13 cellular contexts compared by ENCODE assay signal in genomic region chr11:125180413-125181305, GRCh38. TPM values are rescaled to one million over a fixed set of nuclear protein-coding genes. Genes with fewer than 3 reads are reported as not detected.
A peak's percentile ranks its signal among the peaks of the same experiment; 100 is the strongest.
DNase-seq lines count a peak whose midpoint lies in the region; ATAC-seq and TF ChIP-seq lines count a peak whose summit lies in the region.
"Had no signal": no experiment of that assay in that cellular context is flagged by ENCODE, and none has a peak within 500 bp of the region (broad histone marks: within the 10 kb centered on the region; RNA-seq: fewer than 3 reads in every experiment).

No MANE protein-coding gene starts in this region.

- H3K4me2 ChIP-seq in OCI-LY3 (ENCODE audit: low read length): peak overlapping the region; percentile 63

- H3K36me3 ChIP-seq in OCI-LY3 (replicated peaks; ENCODE audit: low read depth, low read length) (no peaks in the 10 kb centered on the region), ovary (no peaks in the 10 kb centered on the region)
- H3K36me3 ChIP-seq: tibial nerve had no signal

- H3K27me3 ChIP-seq in OCI-LY3 (ENCODE audit: low read depth, low read length): peaks cover 83% of the 10 kb centered on the region
- no peaks in the 10 kb centered on the region for H3K27me3 ChIP-seq in ovary
- H3K27me3 ChIP-seq: tibial nerve had no signal

- WGBS in ovary, 3 donors: 35 to 40% (median 40%) methylated on average over 6 of the region's 6 CpGs

- no peak for TF ChIP-seq POLR2A in ovary (IDR thresholded peaks at IDR 0.05)

- TF ChIP-seq CTCF in OCI-LY3 (IDR thresholded peaks at IDR 0.05; ENCODE audit: low read depth, low read length): no peak
- TF ChIP-seq CTCF in ovary (IDR thresholded peaks at IDR 0.05): no peak
- TF ChIP-seq CTCF in foreskin fibroblast (IDR thresholded peaks at IDR 0.05; ENCODE audit: low read depth, low read length): no peak

- H3K9me3 ChIP-seq in OCI-LY3 (ENCODE audit: insufficient read depth, low read length) (no peaks in the 10 kb centered on the region), ovary (no peaks in the 10 kb centered on the region)
- H3K9me3 ChIP-seq: tibial nerve had no signal

- H2AFZ ChIP-seq in OCI-LY3 (ENCODE audit: low read depth, low read length): no peak overlapping the region

- H4K20me1 ChIP-seq in OCI-LY3 (ENCODE audit: insufficient read depth, low read length): peaks cover 12% of the 10 kb centered on the region; the same call in 1 of the 2 replicates

- intact Hi-C loops in ovary (cut with DNase I): loop anchor here in 1 of 4 donors (2.0 kb wide), 1 partner anchor 62 kb away; no protein-coding TSS in a partner anchor

- H3K4me1 ChIP-seq in OCI-LY3 (ENCODE audit: low read length): peaks cover 39% of the 10 kb centered on the region
- H3K4me1 ChIP-seq in ovary (ENCODE audit: insufficient read depth): peaks cover 6% of the 10 kb centered on the region

- H3K79me2 ChIP-seq in OCI-LY3 (ENCODE audit: low read length): no peaks in the 10 kb centered on the region

- DNase-seq in medulla oblongata (ENCODE audit: extremely low spot score): peak; percentile 51
- DNase-seq in ovary: no peak
- no peak for DNase-seq in activated effector memory CD4-positive, alpha-beta T cell treated with Interleukin-2 at 50 U/mL for 16 hours
- DNase-seq in foreskin fibroblast: no peak
- DNase-seq in NCI-H2029 treated with DMSO at 0.1 percent for 48 hours (lab: John Stamatoyannopoulos, UW): no peak
- DNase-seq: amniotic stem cell, erythroblast, NCI-H748 treated with DMSO at 0.1 percent for 48 hours, T-helper 1 cell had no signal

- H3K4me3 ChIP-seq in OCI-LY3 (ENCODE audit: low read length) (peak overlapping the region; percentile 32), ovary (no peak overlapping the region), foreskin fibroblast (ENCODE audit: low read depth in 1 of 2, low read length in 2 of 2) (no peak overlapping the region)
- H3K4me3 ChIP-seq: tibial nerve had no signal

- no peak for TF ChIP-seq EP300 in ovary (IDR thresholded peaks at IDR 0.05)

- H3K9ac ChIP-seq in OCI-LY3 (ENCODE audit: low read length): no peak overlapping the region

- no peak overlapping the region for H3K27ac ChIP-seq in OCI-LY3 (ENCODE audit: low read length)
- H3K27ac ChIP-seq in ovary: no peak overlapping the region
- H3K27ac ChIP-seq: tibial nerve had no signal

- peak; percentile 76 for ATAC-seq in GM18873 (IDR thresholded peaks at IDR 0.05; ENCODE audit: low FRiP score, unreplicated experiment)
- peak; percentile 79 for ATAC-seq in HG02759 (IDR thresholded peaks at IDR 0.05; ENCODE audit: unreplicated experiment)

RNA-seq across cellular contexts. Expression of gene PKNOX2, which starts 16.1 kb away (rescaled TPM):
- total RNA-seq in ovary: 10 to 100 TPM; 11.8 to 42.3 (median 30.2) TPM
- 10 to 100 TPM; 10.6 to 13.0 TPM for polyA plus RNA-seq in ovary
